8 cellular contexts compared by ENCODE assay signal in genomic region chr16:17467923-17468540, GRCh38.
A peak's percentile ranks its signal among the peaks of the same experiment; 100 is the strongest.
DNase-seq lines count a peak whose midpoint lies in the region; ATAC-seq and TF ChIP-seq lines count a peak whose summit lies in the region.

No MANE protein-coding gene starts in this region.

- ATAC-seq in HG02759 (IDR thresholded peaks at IDR 0.05; ENCODE audit: unreplicated experiment) (no peak), HG03469 (IDR thresholded peaks at IDR 0.05; ENCODE audit: unreplicated experiment) (no peak)

- TF ChIP-seq CTCF in nephron (IDR thresholded peaks at IDR 0.05; ENCODE audit: unreplicated experiment in 3 of 3), result peak; percentile 74 to 80 (median 78)

- peaks cover 34% of the 10 kb centered on the region for H3K4me1 Mint-ChIP-seq in nephron

- peak overlapping the region; percentile 85 to 91 (median 89) for H3K4me3 Mint-ChIP-seq in nephron

- DNase-seq in NK-92 treated with Interleukin-12 subunit alpha and Interleukin-12 subunit beta, amount 100 ng/mL, for 24 hours (lab: John Stamatoyannopoulos, UW), result peak; percentile 39
- no peak for DNase-seq in NK-92 (lab: John Stamatoyannopoulos, UW; ENCODE audit: unreplicated experiment)
- peak; percentile 27 for DNase-seq in NCI-H345 treated with DMSO at 0.1 percent for 48 hours (lab: John Stamatoyannopoulos, UW; ENCODE audit: unreplicated experiment)
- peak; percentile 59 to 61 for DNase-seq in activated T-cell treated with anti-CD3 and anti-CD28 coated beads, Interleukin-2, amount 50 U/mL, for 48 hours
- DNase-seq in fibroblast of the conjunctiva (ENCODE audit: low read depth), result peak; percentile 75

- H3K36me3 Mint-ChIP-seq in nephron (ENCODE audit: low read depth), result no peaks in the 10 kb centered on the region

- no peaks in the 10 kb centered on the region for H3K9me3 Mint-ChIP-seq in nephron

- H3K27ac Mint-ChIP-seq in nephron, result peak overlapping the region; percentile 0 to 16 (median 8)

- H3K27me3 Mint-ChIP-seq in nephron (ENCODE audit: low read depth), result peaks cover 22% of the 10 kb centered on the region
